19 cellular contexts compared by ENCODE assay signal in genomic region chr11:79367844-79368243, GRCh38.
DNase-seq lines count a peak whose midpoint lies in the region; ATAC-seq and TF ChIP-seq lines count a peak whose summit lies in the region.
"Had no signal": no experiment of that assay in that cellular context is flagged by ENCODE, and none has a peak within 500 bp of the region (broad histone marks: within the 10 kb centered on the region; RNA-seq: fewer than 3 reads in every experiment).

No MANE protein-coding gene starts in this region.

- no peak overlapping the region for H2AK5ac ChIP-seq in mesenchymal stem cell (ENCODE audit: low read length, severe bottlenecking)

- H3K36me3 ChIP-seq in BLaER1: no peaks in the 10 kb centered on the region
- H3K36me3 ChIP-seq in mesenchymal stem cell (ENCODE audit: control insufficient read depth in 1 of 2, insufficient read depth in 2 of 2, low read depth in 1 of 2, low read length in 2 of 2): no peaks in the 10 kb centered on the region
- no peaks in the 10 kb centered on the region for H3K36me3 ChIP-seq in colonic mucosa
- H3K36me3 ChIP-seq: HAP-1 had no signal

- H2BK5ac ChIP-seq in mesenchymal stem cell (ENCODE audit: low read depth, low read length, poor library complexity, severe bottlenecking): no peak overlapping the region

- peaks cover 66% of the 10 kb centered on the region for H3K4me1 ChIP-seq in BLaER1
- no peaks in the 10 kb centered on the region for H3K4me1 ChIP-seq in mesenchymal stem cell (ENCODE audit: control insufficient read depth, insufficient read depth, low read depth, low read length)
- H3K4me1 ChIP-seq in colonic mucosa: no peaks in the 10 kb centered on the region
- H3K4me1 ChIP-seq: A549, HAP-1 had no signal

- no peak overlapping the region for H3K14ac ChIP-seq in mesenchymal stem cell (ENCODE audit: low read length in 2 of 2)

- ATAC-seq in GM19463 (IDR thresholded peaks at IDR 0.05; ENCODE audit: unreplicated experiment) (peak; percentile 61), HG03432 (IDR thresholded peaks at IDR 0.05; ENCODE audit: unreplicated experiment) (peak; percentile 67), GM18505 (IDR thresholded peaks at IDR 0.05; ENCODE audit: unreplicated experiment) (no peak)
- ATAC-seq: A549; CD8-positive, alpha-beta T cell; HepG2 had no signal

- H3K79me1 ChIP-seq in mesenchymal stem cell (replicated peaks; ENCODE audit: low read length, poor library complexity, severe bottlenecking): no peaks in the 10 kb centered on the region

- no peak overlapping the region for H3K4ac ChIP-seq in mesenchymal stem cell (ENCODE audit: low read depth in 1 of 2, low read length in 2 of 2)

- H3K18ac ChIP-seq in mesenchymal stem cell (ENCODE audit: low read depth in 1 of 2, low read length in 2 of 2): no peak overlapping the region

- DNase-seq in mesenchymal stem cell (no peak), colonic mucosa (no peak), GM19240 (ENCODE audit: insufficient read length, low spot score) (no peak)
- no peak for DNase-seq in stimulated activated CD4-positive, alpha-beta T cell treated with anti-CD3 and anti-CD28 coated beads, Interleukin-4, amount 100 ng/mL, for 1 hour
- DNase-seq: AML-193; Calu3; CD8-positive, alpha-beta T cell; DMS79 treated with DMSO at 0.1 percent for 48 hours; GF-D8; GM23248; KBM-7 had no signal

- no peak overlapping the region for H2BK12ac ChIP-seq in mesenchymal stem cell (ENCODE audit: low read length in 2 of 2)

- no peaks in the 10 kb centered on the region for H4K20me1 ChIP-seq in BLaER1

- no peak overlapping the region for H3K23ac ChIP-seq in mesenchymal stem cell (ENCODE audit: low read length in 2 of 2)

- no peak for TF ChIP-seq CTCF in colonic mucosa (IDR thresholded peaks at IDR 0.05)

- TF ChIP-seq POLR2A in GM18505 (IDR thresholded peaks at IDR 0.05; ENCODE audit: borderline replicate concordance, extremely low read depth, insufficient read depth, insufficient read length): no peak

- H3K9me3 ChIP-seq in BLaER1 (no peaks in the 10 kb centered on the region), mesenchymal stem cell (ENCODE audit: control insufficient read depth, low read length) (no peaks in the 10 kb centered on the region), colonic mucosa (no peaks in the 10 kb centered on the region)
- H3K9me3 ChIP-seq: A549, HAP-1 had no signal

- peak overlapping the region; percentile 54 for H2BK15ac ChIP-seq in mesenchymal stem cell (ENCODE audit: low read depth, poor library complexity, severe bottlenecking)

- H3K4me3 ChIP-seq in BLaER1: no peak overlapping the region
- H3K4me3 ChIP-seq in mesenchymal stem cell (ENCODE audit: insufficient read depth in 1 of 2, low read depth in 1 of 2, low read length in 2 of 2): no peak overlapping the region
- H3K4me3 ChIP-seq in colonic mucosa: no peak overlapping the region
- H3K4me3 ChIP-seq: A549, GM23248, HAP-1 had no signal

- no peak overlapping the region for H4K8ac ChIP-seq in mesenchymal stem cell (ENCODE audit: low read length)

- H2BK120ac ChIP-seq in mesenchymal stem cell (ENCODE audit: low read depth, low read length): no peak overlapping the region

- WGBS in mesenchymal stem cell: 91% methylated on average over 4 of the region's 4 CpGs

- H4K91ac ChIP-seq in mesenchymal stem cell (ENCODE audit: low read length): no peak overlapping the region

- H3K4me2 ChIP-seq in BLaER1 (peak overlapping the region; percentile 59), mesenchymal stem cell (ENCODE audit: low read length, poor library complexity, severe bottlenecking) (no peak overlapping the region)
- H3K4me2 ChIP-seq: A549 had no signal

- H3K27ac ChIP-seq in BLaER1: peak overlapping the region; percentile 57
- no peak overlapping the region for H3K27ac ChIP-seq in mesenchymal stem cell (ENCODE audit: low read length, poor library complexity, severe bottlenecking)
- no peak overlapping the region for H3K27ac ChIP-seq in colonic mucosa
- H3K27ac ChIP-seq: 22Rv1, A549, GM23248 had no signal

- H2AFZ ChIP-seq in mesenchymal stem cell (ENCODE audit: low read depth, low read length): no peak overlapping the region
- H2AFZ ChIP-seq: GM23248 had no signal

- H3K27me3 ChIP-seq in BLaER1 (no peaks in the 10 kb centered on the region), mesenchymal stem cell (ENCODE audit: control insufficient read depth in 1 of 2, insufficient read depth in 1 of 2, low read length in 2 of 2) (peaks cover 0 to 4% of the 10 kb centered on the region in 2 experiments), colonic mucosa (no peaks in the 10 kb centered on the region)

- H3K9ac ChIP-seq in BLaER1 (no peak overlapping the region), mesenchymal stem cell (ENCODE audit: low read length) (no peak overlapping the region), colonic mucosa (ENCODE audit: low read depth in 2 of 2, low read length in 2 of 2) (no peak overlapping the region)
- H3K9ac ChIP-seq: GM23248 had no signal

- intact Hi-C loops in colonic mucosa (cut with DNase I): no loop called here
